10 cellular contexts compared by ENCODE assay signal in genomic region chr16:11561856-11562255, GRCh38. TPM values are rescaled to one million over a fixed set of nuclear protein-coding genes. Genes with fewer than 3 reads are reported as not detected.
DNase-seq lines count a peak whose midpoint lies in the region; ATAC-seq and TF ChIP-seq lines count a peak whose summit lies in the region.
"Had no signal": no experiment of that assay in that cellular context is flagged by ENCODE, and none has a peak within 500 bp of the region (broad histone marks: within the 10 kb centered on the region; RNA-seq: fewer than 3 reads in every experiment).

No MANE protein-coding gene starts in this region.

- no peaks in the 10 kb centered on the region for H3K9me3 ChIP-seq in naive thymus-derived CD4-positive, alpha-beta T cell (ENCODE audit: control insufficient read depth in 2 of 3, low read length in 3 of 3)
- no peaks in the 10 kb centered on the region for H3K9me3 ChIP-seq in upper lobe of right lung

- H3K4me3 ChIP-seq in naive thymus-derived CD4-positive, alpha-beta T cell (ENCODE audit: low read length): peak overlapping the region; percentile 56
- H3K4me3 ChIP-seq in upper lobe of right lung: no peak overlapping the region

- peaks cover 89% of the 10 kb centered on the region for H3K4me1 Mint-ChIP-seq in activated naive CD4-positive, alpha-beta T cell treated with anti-CD3 and anti-CD28 coated beads, Interleukin-2, amount 50 U/mL, for 24 hours
- H3K4me1 Mint-ChIP-seq in MCF 10A (ENCODE audit: insufficient read depth, unreplicated experiment): peaks cover 18% of the 10 kb centered on the region
- peaks cover 39 to 92% (median 75%) of the 10 kb centered on the region in 7 donors for H3K4me1 Mint-ChIP-seq in naive thymus-derived CD4-positive, alpha-beta T cell

- no TSS peak for BruUV-seq in MCF 10A (replicated peaks; lab: Mats Ljungman, UMichigan)

- peaks cover 0 to 11% (median 0%) of the 10 kb centered on the region in 3 experiments for H3K36me3 ChIP-seq in naive thymus-derived CD4-positive, alpha-beta T cell (ENCODE audit: control insufficient read depth in 2 of 3, insufficient read depth in 3 of 3, low read length in 3 of 3)
- H3K36me3 ChIP-seq in upper lobe of right lung: peaks cover 12% of the 10 kb centered on the region

- intact Hi-C loops in MCF 10A (cut with micrococcal nuclease) (no loop called here), upper lobe of right lung (cut with DNase I) (no loop called here)
- intact Hi-C loops in naive thymus-derived CD4-positive, alpha-beta T cell (cut with micrococcal nuclease): loop anchor here (1.0 to 10.0 kb wide), 7 partner anchors 10 to 353 kb away; partner anchors contain the start of genes GSPT1 (in 1 of the 2) and SOCS1 (in 1 of the 2)

- POLR2A ChIA-PET in MCF 10A (lab: Yijun Ruan, JAX): interaction anchor here (0.5 to 2.3 kb wide), 5 partner anchors 21 to 182 kb away, joined by 3 to 19 read pairs (median 3); no protein-coding TSS in a partner anchor
- POLR2A ChIA-PET in naive thymus-derived CD4-positive, alpha-beta T cell (lab: Charles Lee): interaction anchor here (0.8 to 4.8 kb wide), 8 partner anchors 11 to 105 kb away, joined by 5 to 32 read pairs (median 14); partner anchors contain the start of gene LITAF

- ATAC-seq in naive thymus-derived CD4-positive, alpha-beta T cell: no peak
- ATAC-seq in upper lobe of right lung: no peak
- ATAC-seq in GM19452 (IDR thresholded peaks at IDR 0.05; ENCODE audit: unreplicated experiment): no peak
- ATAC-seq: Panc1 had no signal

- CTCF ChIA-PET in MCF 10A (lab: Yijun Ruan, JAX): interaction anchor here (0.5 kb wide), 1 partner anchor 85 kb away, joined by 3 read pairs; no protein-coding TSS in a partner anchor
- CTCF ChIA-PET in naive thymus-derived CD4-positive, alpha-beta T cell (lab: Charles Lee): interaction anchor here (0.7 to 4.5 kb wide), 4 partner anchors 30 to 260 kb away, joined by 3 to 22 read pairs (median 4); no protein-coding TSS in a partner anchor

- no peaks in the 10 kb centered on the region for H3K9me3 Mint-ChIP-seq in activated naive CD4-positive, alpha-beta T cell treated with anti-CD3 and anti-CD28 coated beads, Interleukin-2, amount 50 U/mL, for 24 hours
- H3K9me3 Mint-ChIP-seq in MCF 10A (ENCODE audit: unreplicated experiment): peaks cover 4% of the 10 kb centered on the region
- peaks cover 0 to 1% (median 0%) of the 10 kb centered on the region in 11 donors for H3K9me3 Mint-ChIP-seq in naive thymus-derived CD4-positive, alpha-beta T cell

- H3K27ac Mint-ChIP-seq in activated naive CD4-positive, alpha-beta T cell treated with anti-CD3 and anti-CD28 coated beads, Interleukin-2, amount 50 U/mL, for 24 hours: peak overlapping the region; percentile 99
- peak overlapping the region; percentile 97 for H3K27ac Mint-ChIP-seq in MCF 10A (ENCODE audit: low read depth, unreplicated experiment)
- peak overlapping the region; percentile 92 to 99 (median 99) for H3K27ac Mint-ChIP-seq in naive thymus-derived CD4-positive, alpha-beta T cell

- peaks cover 9% of the 10 kb centered on the region for H3K36me3 Mint-ChIP-seq in activated naive CD4-positive, alpha-beta T cell treated with anti-CD3 and anti-CD28 coated beads, Interleukin-2, amount 50 U/mL, for 24 hours
- peaks cover 30% of the 10 kb centered on the region for H3K36me3 Mint-ChIP-seq in MCF 10A (ENCODE audit: insufficient read depth, unreplicated experiment)
- peaks cover 7 to 32% (median 26%) of the 10 kb centered on the region in 5 donors for H3K36me3 Mint-ChIP-seq in naive thymus-derived CD4-positive, alpha-beta T cell

- no peak for TF ChIP-seq CTCF in MCF 10A (IDR thresholded peaks at IDR 0.05; ENCODE audit: unreplicated experiment)
- TF ChIP-seq CTCF in upper lobe of right lung (IDR thresholded peaks at IDR 0.05): no peak

- no peaks in the 10 kb centered on the region for H3K27me3 Mint-ChIP-seq in activated naive CD4-positive, alpha-beta T cell treated with anti-CD3 and anti-CD28 coated beads, Interleukin-2, amount 50 U/mL, for 24 hours
- no peaks in the 10 kb centered on the region for H3K27me3 Mint-ChIP-seq in MCF 10A (ENCODE audit: insufficient read depth, unreplicated experiment)
- H3K27me3 Mint-ChIP-seq in naive thymus-derived CD4-positive, alpha-beta T cell: peaks cover 0 to 1% (median 0%) of the 10 kb centered on the region in 5 donors

- H3K4me1 ChIP-seq in naive thymus-derived CD4-positive, alpha-beta T cell (ENCODE audit: control insufficient read depth in 2 of 2, insufficient read depth in 2 of 2, low read length in 2 of 2): peaks cover 63 to 78% of the 10 kb centered on the region in 2 donors
- peaks cover 42% of the 10 kb centered on the region for H3K4me1 ChIP-seq in upper lobe of right lung

- peak overlapping the region; percentile 87 for H3K4me3 Mint-ChIP-seq in activated naive CD4-positive, alpha-beta T cell treated with anti-CD3 and anti-CD28 coated beads, Interleukin-2, amount 50 U/mL, for 24 hours
- H3K4me3 Mint-ChIP-seq in MCF 10A (ENCODE audit: unreplicated experiment): no peak overlapping the region
- H3K4me3 Mint-ChIP-seq in naive thymus-derived CD4-positive, alpha-beta T cell: peak overlapping the region; percentile 79 to 97 (median 84)

- H3K27ac ChIP-seq in naive thymus-derived CD4-positive, alpha-beta T cell (ENCODE audit: low read depth, low read length): peak overlapping the region; percentile 89
- peak overlapping the region; percentile 24 for H3K27ac ChIP-seq in upper lobe of right lung

- H3K27me3 ChIP-seq in naive thymus-derived CD4-positive, alpha-beta T cell (ENCODE audit: control insufficient read depth in 2 of 2, insufficient read depth in 2 of 2, low read length in 2 of 2): no peaks in the 10 kb centered on the region
- H3K27me3 ChIP-seq in upper lobe of right lung: no peaks in the 10 kb centered on the region

- no peak for DNase-seq in activated naive CD4-positive, alpha-beta T cell treated with anti-CD3 and anti-CD28 coated beads, Interleukin-2, amount 50 U/mL, for 16 hours
- DNase-seq in MCF 10A (ENCODE audit: unreplicated experiment): no peak
- DNase-seq in naive thymus-derived CD4-positive, alpha-beta T cell: no peak
- no peak for DNase-seq in upper lobe of right lung
- DNase-seq in RPMI8226: no peak
- DNase-seq in NCI-H748 (lab: John Stamatoyannopoulos, UW; ENCODE audit: unreplicated experiment): no peak
- DNase-seq: NCI-H187 treated with DMSO at 0.1 percent for 48 hours had no signal

RNA-seq across cellular contexts. Expression of gene LITAF, which starts 24.9 kb away (rescaled TPM):
- 120 and 161 TPM in 2 replicates for total RNA-seq in MCF 10A (2022)
- total RNA-seq in naive thymus-derived CD4-positive, alpha-beta T cell: 100 to 1,000 TPM; 126 to 278 (median 208) TPM
- 100 to 1,000 TPM; 525 to 563 TPM for polyA plus RNA-seq in naive thymus-derived CD4-positive, alpha-beta T cell
- 242 TPM for total RNA-seq in upper lobe of right lung

Comparison
In these comparisons a context has a peak if more than half of its experiments do, and no peak if none do; other contexts are left out.
1. intact Hi-C loops: an anchor here in naive thymus-derived CD4-positive, alpha-beta T cell (1.0 to 10.0 kb wide); none called in MCF 10A and upper lobe of right lung.